ENCODE assay signal across 9 cellular contexts in the genomic region with DNA sequence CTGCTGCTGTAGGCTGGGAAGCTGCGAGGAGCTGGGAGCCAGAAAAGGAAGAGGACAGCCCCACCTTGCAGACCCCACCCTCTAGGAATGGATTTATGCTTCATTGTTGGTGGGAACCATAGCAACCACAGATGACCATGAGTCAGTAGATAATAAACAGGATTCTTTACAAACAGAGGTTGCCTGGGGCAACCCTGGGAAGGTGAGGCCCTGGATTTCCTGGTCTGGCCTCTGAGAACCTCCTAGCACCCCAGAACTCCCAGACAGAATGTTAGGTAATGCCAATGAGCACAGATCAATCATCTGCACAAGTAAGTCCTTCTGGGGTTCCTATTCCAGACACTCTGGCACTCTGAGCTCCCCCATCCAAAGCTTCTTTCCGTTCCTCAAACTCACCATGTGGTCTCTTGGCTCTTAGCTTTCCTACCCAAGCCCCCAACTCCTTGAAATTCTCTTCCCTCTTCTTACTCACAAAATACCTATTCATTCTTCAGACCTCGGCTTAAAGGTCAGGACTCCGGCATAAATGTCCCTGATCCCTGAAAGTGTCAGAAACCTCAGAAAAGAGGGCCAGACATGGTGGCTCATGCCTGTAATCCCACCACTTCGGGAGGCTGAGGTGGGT. TPM values are rescaled to one million over a fixed set of nuclear protein-coding genes. Genes with fewer than 3 reads are reported as not detected.
DNase-seq lines count a peak whose midpoint lies in the region; ATAC-seq and TF ChIP-seq lines count a peak whose summit lies in the region.
"Had no signal": no experiment of that assay in that cellular context is flagged by ENCODE, and none has a peak within 500 bp of the region (broad histone marks: within the 10 kb centered on the region; RNA-seq: fewer than 3 reads in every experiment).

No MANE protein-coding gene starts in this region.

- no peak overlapping the region for H3K27ac Mint-ChIP-seq in stimulated activated memory B cell treated with anti-CD40 and anti-IgM and Interleukin-4, amounts not matched to agents 10 μg/mL and 1 μg/mL and 100 μg/mL, for 72 hours

- peaks cover 4% of the 10 kb centered on the region for H3K4me1 Mint-ChIP-seq in stimulated activated memory B cell treated with anti-CD40 and anti-IgM and Interleukin-4, amounts not matched to agents 10 μg/mL and 1 μg/mL and 100 μg/mL, for 72 hours

- DNase-seq in COLO829 (ENCODE audit: low spot score) = peak; percentile 88
- DNase-seq in NCI-H1417 (lab: John Stamatoyannopoulos, UW) = peak in 2 of 3 experiments; percentile 74 to 87
- DNase-seq in mucosa of descending colon = peak; percentile 76 to 90 (median 77)
- no peak for DNase-seq in middle frontal gyrus (ENCODE audit: extremely low spot score, low spot score)
- DNase-seq in midbrain (lab: John Stamatoyannopoulos, UW) = no peak
- no peak for DNase-seq in NK-92 (lab: John Stamatoyannopoulos, UW; ENCODE audit: unreplicated experiment)
- DNase-seq: NCI-H510A treated with DMSO at 0.1 percent for 48 hours had no signal

- intact Hi-C loops in mucosa of descending colon (cut with DNase I, micrococcal nuclease) = no loop called here

- peak overlapping the region; percentile 84 for H3K27ac ChIP-seq in duodenal mucosa (ENCODE audit: low read depth, low read length)

- peak; percentile 80 for ATAC-seq in mucosa of descending colon
- no peak for ATAC-seq in stimulated activated memory B cell treated with anti-CD40 and anti-IgM and Interleukin-4, amounts not matched to agents 10 μg/mL and 1 μg/mL and 100 μg/mL, for 72 hours

- TF ChIP-seq CTCF in mucosa of descending colon (IDR thresholded peaks at IDR 0.05) = no peak

- no peaks in the 10 kb centered on the region for H3K27me3 ChIP-seq in duodenal mucosa (ENCODE audit: control insufficient read depth in 1 of 2, insufficient read depth in 2 of 2, low read length in 2 of 2)

- H3K9ac ChIP-seq in duodenal mucosa (ENCODE audit: low read depth in 1 of 2, low read length in 2 of 2) = peak overlapping the region; percentile 41 to 56

- H3K36me3 Mint-ChIP-seq in stimulated activated memory B cell treated with anti-CD40 and anti-IgM and Interleukin-4, amounts not matched to agents 10 μg/mL and 1 μg/mL and 100 μg/mL, for 72 hours = no peaks in the 10 kb centered on the region

- H3K9me3 ChIP-seq in duodenal mucosa (ENCODE audit: control insufficient read depth in 1 of 2, low read length in 2 of 2) (no peaks in the 10 kb centered on the region), mucosa of descending colon (no peaks in the 10 kb centered on the region)

- no peaks in the 10 kb centered on the region for H3K36me3 ChIP-seq in duodenal mucosa (ENCODE audit: control insufficient read depth in 1 of 2, insufficient read depth in 2 of 2, low read length in 2 of 2)
- no peaks in the 10 kb centered on the region for H3K36me3 ChIP-seq in mucosa of descending colon (ENCODE audit: low read depth)

- H3K4me1 ChIP-seq in duodenal mucosa (ENCODE audit: control insufficient read depth in 1 of 2, insufficient read depth in 2 of 2, low read length in 2 of 2) (peaks cover 29 to 31% of the 10 kb centered on the region in 2 donors), mucosa of descending colon (ENCODE audit: low read depth) (peaks cover 42% of the 10 kb centered on the region)

- H3K9me3 Mint-ChIP-seq in stimulated activated memory B cell treated with anti-CD40 and anti-IgM and Interleukin-4, amounts not matched to agents 10 μg/mL and 1 μg/mL and 100 μg/mL, for 72 hours = no peaks in the 10 kb centered on the region

- no peak overlapping the region for H3K4me3 Mint-ChIP-seq in stimulated activated memory B cell treated with anti-CD40 and anti-IgM and Interleukin-4, amounts not matched to agents 10 μg/mL and 1 μg/mL and 100 μg/mL, for 72 hours

- H3K27me3 Mint-ChIP-seq in stimulated activated memory B cell treated with anti-CD40 and anti-IgM and Interleukin-4, amounts not matched to agents 10 μg/mL and 1 μg/mL and 100 μg/mL, for 72 hours = peaks cover 49% of the 10 kb centered on the region

- H3K4me3 ChIP-seq in duodenal mucosa (ENCODE audit: low read depth in 1 of 2, low read length in 2 of 2) (no peak overlapping the region), mucosa of descending colon (no peak overlapping the region)

RNA-seq across cellular contexts. Expression of a gene that starts 15.2 kb away (rescaled TPM):
- 100 to 1,000 TPM in 2 of 3 donors, 10 to 100 TPM in 1; 90.4 to 190 (median 128) TPM for total RNA-seq in mucosa of descending colon

RNA-seq across cellular contexts. Expression of a gene that starts 46.6 kb away (rescaled TPM):
- total RNA-seq in mucosa of descending colon = 100 to 1,000 TPM; 166 to 237 (median 211) TPM

Comparison
In these comparisons a context has a peak if more than half of its experiments do, and no peak if none do; other contexts are left out.
1. DNase-seq: peak in COLO829 (single experiment), NCI-H1417 (2 of 3) and mucosa of descending colon (3 of 3); none in middle frontal gyrus (single experiment), midbrain (single experiment) and NK-92 (single experiment).